ENCODE assay signal across 1 cellular context in the genomic region with DNA sequence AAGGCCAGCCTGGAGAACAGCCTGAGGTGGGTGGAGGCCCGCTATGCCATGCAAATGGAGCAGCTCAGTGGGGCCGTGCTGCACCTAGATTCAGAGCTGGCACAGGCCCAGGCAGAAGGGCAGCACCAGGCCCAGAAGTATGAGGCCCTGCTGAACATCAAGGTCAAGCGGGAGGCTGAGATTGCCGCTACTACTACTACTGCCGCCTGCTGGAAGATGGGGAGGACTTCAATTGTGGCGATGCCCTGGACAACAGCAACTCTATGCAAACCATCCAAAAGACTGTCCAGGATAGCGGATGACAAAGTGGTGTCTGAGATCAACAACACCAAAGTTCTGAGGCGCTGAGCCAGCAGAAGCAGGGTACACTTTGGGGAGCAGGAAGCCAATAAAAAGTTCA.
TF ChIP-seq lines count a peak whose summit lies in the region.

No MANE protein-coding gene starts in this region.

TF ChIP-seq in GM23338, 12 proteins besides CTCF, POLR2A, EP300 and RAD21 (continued from another document):
- TF ChIP-seq, protein P1, sequence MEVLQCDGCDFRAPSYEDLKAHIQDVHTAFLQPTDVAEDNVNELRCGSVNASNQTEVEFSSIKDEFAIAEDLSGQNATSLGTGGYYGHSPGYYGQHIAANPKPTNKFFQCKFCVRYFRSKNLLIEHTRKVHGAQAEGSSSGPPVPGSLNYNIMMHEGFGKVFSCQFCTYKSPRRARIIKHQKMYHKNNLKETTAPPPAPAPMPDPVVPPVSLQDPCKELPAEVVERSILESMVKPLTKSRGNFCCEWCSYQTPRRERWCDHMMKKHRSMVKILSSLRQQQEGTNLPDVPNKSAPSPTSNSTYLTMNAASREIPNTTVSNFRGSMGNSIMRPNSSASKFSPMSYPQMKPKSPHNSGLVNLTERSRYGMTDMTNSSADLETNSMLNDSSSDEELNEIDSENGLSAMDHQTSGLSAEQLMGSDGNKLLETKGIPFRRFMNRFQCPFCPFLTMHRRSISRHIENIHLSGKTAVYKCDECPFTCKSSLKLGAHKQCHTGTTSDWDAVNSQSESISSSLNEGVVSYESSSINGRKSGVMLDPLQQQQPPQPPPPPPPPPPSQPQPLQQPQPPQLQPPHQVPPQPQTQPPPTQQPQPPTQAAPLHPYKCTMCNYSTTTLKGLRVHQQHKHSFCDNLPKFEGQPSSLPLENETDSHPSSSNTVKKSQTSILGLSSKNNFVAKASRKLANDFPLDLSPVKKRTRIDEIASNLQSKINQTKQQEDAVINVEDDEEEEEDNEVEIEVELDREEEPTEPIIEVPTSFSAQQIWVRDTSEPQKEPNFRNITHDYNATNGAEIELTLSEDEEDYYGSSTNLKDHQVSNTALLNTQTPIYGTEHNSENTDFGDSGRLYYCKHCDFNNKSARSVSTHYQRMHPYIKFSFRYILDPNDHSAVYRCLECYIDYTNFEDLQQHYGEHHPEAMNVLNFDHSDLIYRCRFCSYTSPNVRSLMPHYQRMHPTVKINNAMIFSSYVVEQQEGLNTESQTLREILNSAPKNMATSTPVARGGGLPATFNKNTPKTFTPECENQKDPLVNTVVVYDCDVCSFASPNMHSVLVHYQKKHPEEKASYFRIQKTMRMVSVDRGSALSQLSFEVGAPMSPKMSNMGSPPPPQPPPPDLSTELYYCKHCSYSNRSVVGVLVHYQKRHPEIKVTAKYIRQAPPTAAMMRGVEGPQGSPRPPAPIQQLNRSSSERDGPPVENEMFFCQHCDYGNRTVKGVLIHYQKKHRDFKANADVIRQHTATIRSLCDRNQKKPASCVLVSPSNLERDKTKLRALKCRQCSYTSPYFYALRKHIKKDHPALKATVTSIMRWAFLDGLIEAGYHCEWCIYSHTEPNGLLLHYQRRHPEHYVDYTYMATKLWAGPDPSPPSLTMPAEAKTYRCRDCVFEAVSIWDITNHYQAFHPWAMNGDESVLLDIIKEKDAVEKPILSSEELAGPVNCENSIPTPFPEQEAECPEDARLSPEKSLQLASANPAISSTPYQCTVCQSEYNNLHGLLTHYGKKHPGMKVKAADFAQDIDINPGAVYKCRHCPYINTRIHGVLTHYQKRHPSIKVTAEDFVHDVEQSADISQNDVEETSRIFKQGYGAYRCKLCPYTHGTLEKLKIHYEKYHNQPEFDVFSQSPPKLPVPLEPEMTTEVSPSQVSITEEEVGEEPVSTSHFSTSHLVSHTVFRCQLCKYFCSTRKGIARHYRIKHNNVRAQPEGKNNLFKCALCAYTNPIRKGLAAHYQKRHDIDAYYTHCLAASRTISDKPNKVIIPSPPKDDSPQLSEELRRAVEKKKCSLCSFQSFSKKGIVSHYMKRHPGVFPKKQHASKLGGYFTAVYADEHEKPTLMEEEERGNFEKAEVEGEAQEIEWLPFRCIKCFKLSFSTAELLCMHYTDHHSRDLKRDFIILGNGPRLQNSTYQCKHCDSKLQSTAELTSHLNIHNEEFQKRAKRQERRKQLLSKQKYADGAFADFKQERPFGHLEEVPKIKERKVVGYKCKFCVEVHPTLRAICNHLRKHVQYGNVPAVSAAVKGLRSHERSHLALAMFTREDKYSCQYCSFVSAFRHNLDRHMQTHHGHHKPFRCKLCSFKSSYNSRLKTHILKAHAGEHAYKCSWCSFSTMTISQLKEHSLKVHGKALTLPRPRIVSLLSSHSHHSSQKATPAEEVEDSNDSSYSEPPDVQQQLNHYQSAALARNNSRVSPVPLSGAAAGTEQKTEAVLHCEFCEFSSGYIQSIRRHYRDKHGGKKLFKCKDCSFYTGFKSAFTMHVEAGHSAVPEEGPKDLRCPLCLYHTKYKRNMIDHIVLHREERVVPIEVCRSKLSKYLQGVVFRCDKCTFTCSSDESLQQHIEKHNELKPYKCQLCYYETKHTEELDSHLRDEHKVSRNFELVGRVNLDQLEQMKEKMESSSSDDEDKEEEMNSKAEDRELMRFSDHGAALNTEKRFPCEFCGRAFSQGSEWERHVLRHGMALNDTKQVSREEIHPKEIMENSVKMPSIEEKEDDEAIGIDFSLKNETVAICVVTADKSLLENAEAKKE (CRISPR knock-in tag; IDR thresholded peaks at IDR 0.05) = no peak
- TF ChIP-seq STAT1 (IDR thresholded peaks at IDR 0.05; ENCODE audit: unreplicated experiment) (no peak), EZH2phosphoT487 (IDR thresholded peaks at IDR 0.05; ENCODE audit: unreplicated experiment) (no peak), CREB1 (CRISPR knock-in tag; IDR thresholded peaks at IDR 0.05; ENCODE audit: low read depth) (no peak), NANOG (IDR thresholded peaks at IDR 0.05; ENCODE audit: borderline replicate concordance) (no peak), POLR2AphosphoS5 (IDR thresholded peaks at IDR 0.05; ENCODE audit: low read depth) (no peak), JUNB (IDR thresholded peaks at IDR 0.05; ENCODE audit: unreplicated experiment) (no peak), ZNF331 (CRISPR knock-in tag; IDR thresholded peaks at IDR 0.05; ENCODE audit: low read depth) (no peak)
- TF ChIP-seq, protein P2, sequence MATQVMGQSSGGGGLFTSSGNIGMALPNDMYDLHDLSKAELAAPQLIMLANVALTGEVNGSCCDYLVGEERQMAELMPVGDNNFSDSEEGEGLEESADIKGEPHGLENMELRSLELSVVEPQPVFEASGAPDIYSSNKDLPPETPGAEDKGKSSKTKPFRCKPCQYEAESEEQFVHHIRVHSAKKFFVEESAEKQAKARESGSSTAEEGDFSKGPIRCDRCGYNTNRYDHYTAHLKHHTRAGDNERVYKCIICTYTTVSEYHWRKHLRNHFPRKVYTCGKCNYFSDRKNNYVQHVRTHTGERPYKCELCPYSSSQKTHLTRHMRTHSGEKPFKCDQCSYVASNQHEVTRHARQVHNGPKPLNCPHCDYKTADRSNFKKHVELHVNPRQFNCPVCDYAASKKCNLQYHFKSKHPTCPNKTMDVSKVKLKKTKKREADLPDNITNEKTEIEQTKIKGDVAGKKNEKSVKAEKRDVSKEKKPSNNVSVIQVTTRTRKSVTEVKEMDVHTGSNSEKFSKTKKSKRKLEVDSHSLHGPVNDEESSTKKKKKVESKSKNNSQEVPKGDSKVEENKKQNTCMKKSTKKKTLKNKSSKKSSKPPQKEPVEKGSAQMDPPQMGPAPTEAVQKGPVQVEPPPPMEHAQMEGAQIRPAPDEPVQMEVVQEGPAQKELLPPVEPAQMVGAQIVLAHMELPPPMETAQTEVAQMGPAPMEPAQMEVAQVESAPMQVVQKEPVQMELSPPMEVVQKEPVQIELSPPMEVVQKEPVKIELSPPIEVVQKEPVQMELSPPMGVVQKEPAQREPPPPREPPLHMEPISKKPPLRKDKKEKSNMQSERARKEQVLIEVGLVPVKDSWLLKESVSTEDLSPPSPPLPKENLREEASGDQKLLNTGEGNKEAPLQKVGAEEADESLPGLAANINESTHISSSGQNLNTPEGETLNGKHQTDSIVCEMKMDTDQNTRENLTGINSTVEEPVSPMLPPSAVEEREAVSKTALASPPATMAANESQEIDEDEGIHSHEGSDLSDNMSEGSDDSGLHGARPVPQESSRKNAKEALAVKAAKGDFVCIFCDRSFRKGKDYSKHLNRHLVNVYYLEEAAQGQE (IDR thresholded peaks at IDR 0.05; ENCODE audit: unreplicated experiment) = no peak
- TF ChIP-seq, protein P3, sequence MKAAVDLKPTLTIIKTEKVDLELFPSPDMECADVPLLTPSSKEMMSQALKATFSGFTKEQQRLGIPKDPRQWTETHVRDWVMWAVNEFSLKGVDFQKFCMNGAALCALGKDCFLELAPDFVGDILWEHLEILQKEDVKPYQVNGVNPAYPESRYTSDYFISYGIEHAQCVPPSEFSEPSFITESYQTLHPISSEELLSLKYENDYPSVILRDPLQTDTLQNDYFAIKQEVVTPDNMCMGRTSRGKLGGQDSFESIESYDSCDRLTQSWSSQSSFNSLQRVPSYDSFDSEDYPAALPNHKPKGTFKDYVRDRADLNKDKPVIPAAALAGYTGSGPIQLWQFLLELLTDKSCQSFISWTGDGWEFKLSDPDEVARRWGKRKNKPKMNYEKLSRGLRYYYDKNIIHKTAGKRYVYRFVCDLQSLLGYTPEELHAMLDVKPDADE (IDR thresholded peaks at IDR 0.05) = no peak
TF ChIP-seq in GM23338: peak in this region for 0.
